9 cellular contexts compared by ENCODE assay signal in genomic region chr1:148759749-148760148, GRCh38. TPM values are rescaled to one million over a fixed set of nuclear protein-coding genes. Genes with fewer than 3 reads are reported as not detected.
DNase-seq lines count a peak whose midpoint lies in the region; ATAC-seq and TF ChIP-seq lines count a peak whose summit lies in the region.
"Not testable (repeated sequence)": the region's sequence is repeated elsewhere in the genome, so short reads cannot be mapped to it uniquely, and the experiment has no call there.
"Had no signal": no experiment of that assay in that cellular context is flagged by ENCODE, and none has a peak within 500 bp of the region (broad histone marks: within the 10 kb centered on the region; RNA-seq: fewer than 3 reads in every experiment).

No MANE protein-coding gene starts in this region.

- not testable (repeated sequence) for H3K9me3 Mint-ChIP-seq in activated naive CD4-positive, alpha-beta T cell treated with anti-CD3 and anti-CD28 coated beads for 36 hours

- TF ChIP-seq POLR2A in right lobe of liver (IDR thresholded peaks at IDR 0.05); suprapubic skin (IDR thresholded peaks at IDR 0.05): not testable (repeated sequence)

- not testable (repeated sequence) for H3K4me1 ChIP-seq in A673 (ENCODE audit: insufficient read depth, low read length, poor library complexity, severe bottlenecking); colonic mucosa; right lobe of liver; suprapubic skin

- H3K4me3 ChIP-seq in A673 (ENCODE audit: low read depth, low read length, poor library complexity, severe bottlenecking); colonic mucosa; right lobe of liver; suprapubic skin: not testable (repeated sequence)

- WGBS in right lobe of liver (ENCODE audit: insufficient coverage, low coverage, low lambda C conversion rate, missing lambda C conversion rate), result 77% methylated on average over 2 of the region's 2 CpGs
- WGBS in suprapubic skin, result 100% methylated on average over 2 of the region's 2 CpGs

- not testable (repeated sequence) for H3K9ac ChIP-seq in colonic mucosa (ENCODE audit: low read depth in 2 of 2, low read length in 2 of 2)

- not testable (repeated sequence) for TF ChIP-seq EP300 in suprapubic skin (IDR thresholded peaks at IDR 0.05)

- H3K27ac ChIP-seq in A673 (ENCODE audit: low read depth, low read length, poor library complexity, severe bottlenecking); colonic mucosa; right lobe of liver; suprapubic skin: not testable (repeated sequence)

- not testable (repeated sequence) for H3K36me3 ChIP-seq in A673 (ENCODE audit: insufficient read depth, low read length, poor library complexity, severe bottlenecking); colonic mucosa; right lobe of liver; suprapubic skin

- H3K36me3 Mint-ChIP-seq in activated naive CD4-positive, alpha-beta T cell treated with anti-CD3 and anti-CD28 coated beads for 36 hours (ENCODE audit: low read depth), result not testable (repeated sequence)

- POLR2A ChIA-PET in A673 (lab: Charles Lee; ENCODE audit: low non-redundant PET), result not testable (repeated sequence)

- CTCF ChIA-PET in A673 (lab: Charles Lee); activated naive CD4-positive, alpha-beta T cell treated with anti-CD3 and anti-CD28 coated beads for 36 hours (lab: Charles Lee): not testable (repeated sequence)

- H3K27ac Mint-ChIP-seq in activated naive CD4-positive, alpha-beta T cell treated with anti-CD3 and anti-CD28 coated beads for 36 hours, result not testable (repeated sequence)

- not testable (repeated sequence) for H3K4me3 Mint-ChIP-seq in activated naive CD4-positive, alpha-beta T cell treated with anti-CD3 and anti-CD28 coated beads for 36 hours

- DNase-seq in A673 (ENCODE audit: low spot score), result not testable (repeated sequence)
- DNase-seq in activated CD4-positive, CD25-positive, alpha-beta regulatory T cell treated with anti-CD3 and anti-CD28 coated beads, Interleukin-2, amount 50 U/mL, for 72 hours, result peak; percentile 29
- DNase-seq in activated T-cell treated with anti-CD3 and anti-CD28 coated beads for 24 hours (ENCODE audit: low read depth) (peak; percentile 0), colonic mucosa (peak; percentile 19), right lobe of liver (peak; percentile 14 to 24 (median 24)), suprapubic skin (ENCODE audit: low spot score in 2 of 2) (peak; percentile 41 to 78)
- DNase-seq in activated naive CD4-positive, alpha-beta T cell treated with anti-CD3 and anti-CD28 coated beads for 36 hours, result peak; percentile 64
- DNase-seq in stimulated activated CD4-positive, alpha-beta T cell treated with anti-CD3 and anti-CD28 coated beads, Interleukin-12 subunit alpha, Interleukin-12 subunit beta, amount 100 ng/mL, for 48 hours (ENCODE audit: low read depth in 2 of 3, low spot score in 1 of 3), result peak in 2 of 3 donors; percentile 20 to 30

- not testable (repeated sequence) for H3K9me3 ChIP-seq in A673 (ENCODE audit: low read depth, low read length, poor library complexity, severe bottlenecking); colonic mucosa; right lobe of liver; suprapubic skin

- peak in 2 of 4 donors; percentile 5 to 16 for ATAC-seq in right lobe of liver

- not testable (repeated sequence) for H3K27me3 Mint-ChIP-seq in activated naive CD4-positive, alpha-beta T cell treated with anti-CD3 and anti-CD28 coated beads for 36 hours (ENCODE audit: low read depth)

- TSS peak; percentile 91 for BruUV-seq in A673 (replicated peaks; lab: Mats Ljungman, UMichigan)

- TF ChIP-seq CTCF in A673 (conservative IDR thresholded peaks at IDR 0.05; ENCODE audit: low read depth, low read length); colonic mucosa (IDR thresholded peaks at IDR 0.05); right lobe of liver (IDR thresholded peaks at IDR 0.05); suprapubic skin (IDR thresholded peaks at IDR 0.05): not testable (repeated sequence)

- not testable (repeated sequence) for H3K4me1 Mint-ChIP-seq in activated naive CD4-positive, alpha-beta T cell treated with anti-CD3 and anti-CD28 coated beads for 36 hours (ENCODE audit: low read depth)

- H3K27me3 ChIP-seq in A673 (replicated peaks; ENCODE audit: insufficient read depth, low read depth, low read length, poor library complexity); colonic mucosa; right lobe of liver; suprapubic skin: not testable (repeated sequence)

- intact Hi-C loops in A673 (cut with micrococcal nuclease; ENCODE audit: unreplicated experiment); activated naive CD4-positive, alpha-beta T cell treated with anti-CD3 and anti-CD28 coated beads for 36 hours (cut with micrococcal nuclease); colonic mucosa (cut with DNase I); right lobe of liver (cut with DNase I): not testable (repeated sequence)

RNA-seq across cellular contexts. Expression of gene NUDT4B, which starts 11.2 kb away (rescaled TPM):
- total RNA-seq in A673 (2021) (not detected in 2 replicates), colonic mucosa (1 to 10 TPM in 1 of 2 donors, not detected in 1; 1.7 TPM), right lobe of liver (10 to 100 TPM in 1 of 6 experiments, 1 to 10 TPM in 4, under 1 TPM in 1; 0.42 to 17.6 (median 2.5) TPM), suprapubic skin (10 to 100 TPM; 18.9 to 25.1 (median 20.4) TPM)
- total RNA-seq in activated naive CD4-positive, alpha-beta T cell treated with anti-CD3 and anti-CD28 coated beads for 36 hours, result not detected
- total RNA-seq: CD8-positive, alpha-beta T cell had no signal
